ENCODE assay signal across 10 cellular contexts in genomic region chr14:68741839-68742470, GRCh38. TPM values are rescaled to one million over a fixed set of nuclear protein-coding genes. Genes with fewer than 3 reads are reported as not detected.
DNase-seq lines count a peak whose midpoint lies in the region; ATAC-seq, FAIRE-seq and TF ChIP-seq lines count a peak whose summit lies in the region.
"Had no signal": no experiment of that assay in that cellular context is flagged by ENCODE, and none has a peak within 500 bp of the region (broad histone marks: within the 10 kb centered on the region; RNA-seq: fewer than 3 reads in every experiment).

No MANE protein-coding gene starts in this region.

- H3K79me1 ChIP-seq in mesendoderm (ENCODE audit: low read length), result no peaks in the 10 kb centered on the region

- no peaks in the 10 kb centered on the region for H3K79me2 ChIP-seq in mesendoderm (ENCODE audit: control insufficient read depth, insufficient read depth, low read length)

- no peak for TF ChIP-seq CTCF in Calu3 (IDR thresholded peaks at IDR 0.05; ENCODE audit: unreplicated experiment)

- H3K27ac ChIP-seq in mesendoderm (ENCODE audit: low read depth, low read length), result no peak overlapping the region
- H3K27ac ChIP-seq: tibial artery had no signal

- H3K27ac Mint-ChIP-seq in activated CD4-positive, alpha-beta T cell treated with anti-CD3 and anti-CD28 coated beads, Interleukin-2, amount 10 ng/mL, durations not matched to agents 7 days and 5 days, result no peak overlapping the region
- no peak overlapping the region for H3K27ac Mint-ChIP-seq in Calu3 (ENCODE audit: unreplicated experiment)
- H3K27ac Mint-ChIP-seq: activated naive CD8-positive, alpha-beta T cell had no signal

- peaks cover 6% of the 10 kb centered on the region for H3K9me3 Mint-ChIP-seq in activated CD4-positive, alpha-beta T cell treated with anti-CD3 and anti-CD28 coated beads, Interleukin-2, amount 10 ng/mL, durations not matched to agents 7 days and 5 days
- H3K9me3 Mint-ChIP-seq in Calu3 (ENCODE audit: low read depth, unreplicated experiment), result no peaks in the 10 kb centered on the region

- no peak overlapping the region for H2AK5ac ChIP-seq in mesendoderm (ENCODE audit: low read length)

- H3K23ac ChIP-seq in mesendoderm (ENCODE audit: low read length), result no peak overlapping the region

- no peaks in the 10 kb centered on the region for H3K4me1 Mint-ChIP-seq in activated CD4-positive, alpha-beta T cell treated with anti-CD3 and anti-CD28 coated beads, Interleukin-2, amount 10 ng/mL, durations not matched to agents 7 days and 5 days
- H3K4me1 Mint-ChIP-seq in Calu3 (ENCODE audit: low read depth, unreplicated experiment), result no peaks in the 10 kb centered on the region

- no peak overlapping the region for H2BK120ac ChIP-seq in mesendoderm (ENCODE audit: low read depth, low read length)

- no peak overlapping the region for H3K56ac ChIP-seq in mesendoderm (ENCODE audit: low read length)

- H3K4ac ChIP-seq in mesendoderm (ENCODE audit: low read depth, low read length), result no peak overlapping the region

- peak; percentile 86 for FAIRE-seq in GM18507 (lab: Jason Lieb, UNC)
- FAIRE-seq in HTR-8/SVneo (lab: Jason Lieb, UNC), result peak; percentile 16

- H3K4me3 ChIP-seq in mesendoderm (ENCODE audit: low read length), result no peak overlapping the region
- H3K4me3 ChIP-seq: tibial artery had no signal

- intact Hi-C loops in Calu3 (cut with micrococcal nuclease; ENCODE audit: unreplicated experiment), result no loop called here

- H3K36me3 ChIP-seq in mesendoderm (ENCODE audit: control insufficient read depth, insufficient read depth, low read length), result no peaks in the 10 kb centered on the region
- H3K36me3 ChIP-seq: tibial artery had no signal

- no peak overlapping the region for H2BK5ac ChIP-seq in mesendoderm (ENCODE audit: low read length)

- H3K36me3 Mint-ChIP-seq in activated CD4-positive, alpha-beta T cell treated with anti-CD3 and anti-CD28 coated beads, Interleukin-2, amount 10 ng/mL, durations not matched to agents 7 days and 5 days (ENCODE audit: low read depth), result peaks cover 4% of the 10 kb centered on the region
- H3K36me3 Mint-ChIP-seq in Calu3 (ENCODE audit: insufficient read depth, unreplicated experiment), result no peaks in the 10 kb centered on the region

- peak; percentile 83 for ATAC-seq in GM21717 (IDR thresholded peaks at IDR 0.05; ENCODE audit: unreplicated experiment)
- peak; percentile 43 for ATAC-seq in left lobe of liver

- DNase-seq in GM18507 (ENCODE audit: extremely low spot score, insufficient read length, low read depth) (peak; percentile 44), HTR-8/SVneo (ENCODE audit: insufficient read length, low spot score) (no peak), left lobe of liver (ENCODE audit: low spot score) (no peak), dedifferentiated amniotic fluid mesenchymal stem cell (ENCODE audit: extremely low spot score) (no peak), Calu3 (no peak), mesendoderm (no peak)
- no peak for DNase-seq in activated CD4-positive, alpha-beta T cell treated with anti-CD3 and anti-CD28 coated beads, Interleukin-2, amount 10 ng/mL, durations not matched to agents 7 days and 5 days

- CTCF ChIA-PET in activated CD4-positive, alpha-beta T cell treated with anti-CD3 and anti-CD28 coated beads, Interleukin-2, amount 10 ng/mL, durations not matched to agents 7 days and 5 days (lab: Charles Lee), result no interaction called here
- CTCF ChIA-PET in Calu3 (lab: Charles Lee), result interaction anchor here (0.5 kb wide), 1 partner anchor 266 kb away, joined by 6 read pairs; no protein-coding TSS in a partner anchor

- H3K27me3 ChIP-seq in mesendoderm (ENCODE audit: insufficient read depth, low read length, poor library complexity), result no peaks in the 10 kb centered on the region
- H3K27me3 ChIP-seq: tibial artery had no signal

- WGBS in mesendoderm (ENCODE audit: extremely low coverage, insufficient coverage, low lambda C conversion rate), result no CpG with 5 or more reads among the region's 6 CpGs

- H3K9ac ChIP-seq in mesendoderm (ENCODE audit: low read length), result no peak overlapping the region

- no peak overlapping the region for H4K8ac ChIP-seq in mesendoderm (ENCODE audit: low read depth, low read length)

- no peak overlapping the region for H3K18ac ChIP-seq in mesendoderm (ENCODE audit: low read length)

- H3K4me2 ChIP-seq in mesendoderm (ENCODE audit: low read length), result no peak overlapping the region

- H2BK15ac ChIP-seq in mesendoderm (replicated peaks; ENCODE audit: low read depth), result no peak overlapping the region

- no peak overlapping the region for H4K5ac ChIP-seq in mesendoderm (ENCODE audit: low read length)

- POLR2A ChIA-PET in activated CD4-positive, alpha-beta T cell treated with anti-CD3 and anti-CD28 coated beads, Interleukin-2, amount 10 ng/mL, durations not matched to agents 7 days and 5 days (lab: Charles Lee), result no interaction called here

- H3K4me3 Mint-ChIP-seq in activated CD4-positive, alpha-beta T cell treated with anti-CD3 and anti-CD28 coated beads, Interleukin-2, amount 10 ng/mL, durations not matched to agents 7 days and 5 days, result no peak overlapping the region
- no peak overlapping the region for H3K4me3 Mint-ChIP-seq in Calu3 (ENCODE audit: low read depth, unreplicated experiment)
- H3K4me3 Mint-ChIP-seq: activated naive CD8-positive, alpha-beta T cell had no signal

- BruUV-seq in Calu3 (replicated peaks; lab: Mats Ljungman, UMichigan), result no TSS peak

- no peaks in the 10 kb centered on the region for H3K4me1 ChIP-seq in mesendoderm (ENCODE audit: control insufficient read depth, low read depth, low read length)

- no peaks in the 10 kb centered on the region for H3K27me3 Mint-ChIP-seq in activated CD4-positive, alpha-beta T cell treated with anti-CD3 and anti-CD28 coated beads, Interleukin-2, amount 10 ng/mL, durations not matched to agents 7 days and 5 days
- H3K27me3 Mint-ChIP-seq in Calu3 (ENCODE audit: unreplicated experiment), result peaks cover 9% of the 10 kb centered on the region
- H3K27me3 Mint-ChIP-seq: activated naive CD8-positive, alpha-beta T cell had no signal

RNA-seq across cellular contexts. Expression of gene ZFP36L1, which starts 50.9 kb away (rescaled TPM):
- total RNA-seq in left lobe of liver, result 236 TPM
- 10 to 100 TPM; 81.7 to 82.2 TPM for total RNA-seq in activated CD4-positive, alpha-beta T cell treated with anti-CD3 and anti-CD28 coated beads, Interleukin-2, amount 10 ng/mL, durations not matched to agents 7 days and 5 days
- 208 and 240 TPM in 2 replicates for total RNA-seq in Calu3 (2022)
- polyA plus RNA-seq in mesendoderm (2013, experiment 1 of 2), result 81.7 TPM
- 85.1 TPM for polyA plus RNA-seq in mesendoderm (2013, experiment 2 of 2)
